ENCODE assay signal across 21 cellular contexts in the genomic region with DNA sequence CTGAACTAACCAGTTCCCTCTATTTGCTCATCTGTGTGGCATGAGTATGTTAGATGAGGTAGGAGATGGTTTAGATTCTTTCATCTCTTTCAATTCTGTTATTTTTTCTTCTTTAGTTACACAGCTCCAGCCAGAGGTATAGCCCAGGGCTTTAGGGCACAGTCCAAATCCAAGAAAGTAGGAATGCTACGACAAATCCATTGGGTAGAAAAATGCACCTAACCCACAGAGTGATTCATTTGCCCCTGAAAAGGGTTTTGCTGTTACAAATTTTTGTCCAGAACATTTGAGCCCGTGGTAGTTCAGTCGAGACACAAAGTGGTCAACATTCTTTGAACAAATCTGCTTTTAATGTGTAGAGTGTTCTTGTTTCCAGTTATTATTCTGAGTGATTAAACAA.
DNase-seq lines count a peak whose midpoint lies in the region; ATAC-seq and TF ChIP-seq lines count a peak whose summit lies in the region.
"Had no signal": no experiment of that assay in that cellular context is flagged by ENCODE, and none has a peak within 500 bp of the region (broad histone marks: within the 10 kb centered on the region; RNA-seq: fewer than 3 reads in every experiment).

No MANE protein-coding gene starts in this region.

- no peak overlapping the region for H3K4me3 ChIP-seq in astrocyte of the cerebellum (ENCODE audit: low read depth, low read length)
- H3K4me3 ChIP-seq: body of pancreas, coronary artery, K562, psoas muscle had no signal

- peak overlapping the region; percentile 92 for H3K27ac Mint-ChIP-seq in HFFc6
- no peak overlapping the region for H3K27ac Mint-ChIP-seq in activated naive CD8-positive, alpha-beta T cell treated with anti-CD3 and anti-CD28 coated beads, Interleukin-2, amount 50 U/mL, for 24 hours
- H3K27ac Mint-ChIP-seq: mesothelial cell of epicardium had no signal

- TF ChIP-seq CTCF in HFFc6 (IDR thresholded peaks at IDR 0.05) (no peak), astrocyte of the cerebellum (IDR thresholded peaks at IDR 0.05; ENCODE audit: low read depth, low read length, missing control alignments) (no peak)

- H3K4me3 Mint-ChIP-seq in HFFc6 = peak overlapping the region; percentile 38
- no peak overlapping the region for H3K4me3 Mint-ChIP-seq in activated naive CD8-positive, alpha-beta T cell treated with anti-CD3 and anti-CD28 coated beads, Interleukin-2, amount 50 U/mL, for 24 hours
- H3K4me3 Mint-ChIP-seq: mesothelial cell of epicardium, neural crest cell had no signal

- peaks cover 89% of the 10 kb centered on the region for H3K4me1 Mint-ChIP-seq in HFFc6 (ENCODE audit: low read depth)
- peaks cover 16% of the 10 kb centered on the region for H3K4me1 Mint-ChIP-seq in activated naive CD8-positive, alpha-beta T cell treated with anti-CD3 and anti-CD28 coated beads, Interleukin-2, amount 50 U/mL, for 24 hours

- in situ Hi-C loops in astrocyte of the cerebellum (cut with HindIII; ENCODE audit: low sequenced_read_pairs) = no loop called here

- H3K9me3 Mint-ChIP-seq in HFFc6 = peaks cover 4% of the 10 kb centered on the region; the same call in 1 of the 2 replicates
- peaks cover 11% of the 10 kb centered on the region for H3K9me3 Mint-ChIP-seq in activated naive CD8-positive, alpha-beta T cell treated with anti-CD3 and anti-CD28 coated beads, Interleukin-2, amount 50 U/mL, for 24 hours

- no peaks in the 10 kb centered on the region; the same call in none of the 2 replicates for H3K27me3 Mint-ChIP-seq in HFFc6 (ENCODE audit: insufficient read depth)
- H3K27me3 Mint-ChIP-seq in activated naive CD8-positive, alpha-beta T cell treated with anti-CD3 and anti-CD28 coated beads, Interleukin-2, amount 50 U/mL, for 24 hours = no peaks in the 10 kb centered on the region

- peaks cover 11% of the 10 kb centered on the region; the same call in 1 of the 2 replicates for H3K36me3 Mint-ChIP-seq in HFFc6 (ENCODE audit: low read depth)
- H3K36me3 Mint-ChIP-seq in activated naive CD8-positive, alpha-beta T cell treated with anti-CD3 and anti-CD28 coated beads, Interleukin-2, amount 50 U/mL, for 24 hours (ENCODE audit: low read depth) = no peaks in the 10 kb centered on the region
- H3K36me3 Mint-ChIP-seq: mesothelial cell of epicardium had no signal

- peak; percentile 42 for DNase-seq in AG08396 (ENCODE audit: low spot score)
- DNase-seq in HFFc6 = peak; percentile 86
- DNase-seq in astrocyte of the cerebellum (ENCODE audit: low read depth) = peak; percentile 78
- DNase-seq in hepatic stellate cell (ENCODE audit: low spot score) = peak; percentile 20
- DNase-seq in activated naive CD8-positive, alpha-beta T cell treated with anti-CD3 and anti-CD28 coated beads, Interleukin-2, amount 50 U/mL, for 24 hours = no peak
- no peak for DNase-seq in activated CD8-positive, alpha-beta memory T cell treated with anti-CD3 and anti-CD28 coated beads for 24 hours
- DNase-seq in NCI-H2227 treated with DMSO at 0.1 percent for 48 hours (lab: John Stamatoyannopoulos, UW) = no peak
- DNase-seq in mesenteric fat pad (ENCODE audit: low spot score) = no peak
- DNase-seq: activated gamma-delta T cell treated with Interleukin-2 at 50 U/mL for 16 hours; body of pancreas; DND-41; foreskin melanocyte; NCI-H2029; NCI-H510A; psoas muscle; RPMI8226; stimulated activated CD4-positive, alpha-beta T cell treated with anti-CD3 and anti-CD28 coated beads, Interleukin-12 subunit alpha, Interleukin-12 subunit beta, amount 100 ng/mL, for 4 hours had no signal

- ATAC-seq in activated naive CD8-positive, alpha-beta T cell treated with anti-CD3 and anti-CD28 coated beads, Interleukin-2, amount 50 U/mL, for 24 hours = no peak
- ATAC-seq: body of pancreas, K562, psoas muscle had no signal

Comparison
In these comparisons a context has a peak if more than half of its experiments do, and no peak if none do; other contexts are left out.
1. DNase-seq: peak in AG08396 (single experiment), HFFc6 (single experiment), astrocyte of the cerebellum (single experiment) and hepatic stellate cell (single experiment); none in activated naive CD8-positive, alpha-beta T cell treated with anti-CD3 and anti-CD28 coated beads, Interleukin-2, amount 50 U/mL, for 24 hours (single experiment), activated CD8-positive, alpha-beta memory T cell treated with anti-CD3 and anti-CD28 coated beads for 24 hours (single experiment), NCI-H2227 treated with DMSO at 0.1 percent for 48 hours (single experiment) and mesenteric fat pad (single experiment).